ENCODE assay signal across 8 cellular contexts in genomic region chr17:5077781-5078105, GRCh38. TPM values are rescaled to one million over a fixed set of nuclear protein-coding genes. Genes with fewer than 3 reads are reported as not detected.
DNase-seq lines count a peak whose midpoint lies in the region; ATAC-seq and TF ChIP-seq lines count a peak whose summit lies in the region.

No MANE protein-coding gene starts in this region.

- peaks cover 10% of the 10 kb centered on the region for H3K9me3 Mint-ChIP-seq in activated CD8-positive, alpha-beta T cell treated with anti-CD3 and anti-CD28 coated beads, Interleukin-2, amount 10 ng/mL, durations not matched to agents 7 days and 5 days (ENCODE audit: insufficient read depth)

- ATAC-seq in activated CD8-positive, alpha-beta T cell treated with anti-CD3 and anti-CD28 coated beads, Interleukin-2, amount 10 ng/mL, durations not matched to agents 7 days and 5 days: no peak
- ATAC-seq in heart right ventricle: peak in 7 of 8 donors; percentile 21 to 59 (median 39)
- ATAC-seq in GM21526 (IDR thresholded peaks at IDR 0.05; ENCODE audit: low FRiP score, unreplicated experiment): no peak
- no peak for ATAC-seq in GM21717 (IDR thresholded peaks at IDR 0.05; ENCODE audit: unreplicated experiment)

- H3K9me3 ChIP-seq in heart right ventricle: peaks cover 0 to 9% (median 0%) of the 10 kb centered on the region in 11 donors
- H3K9me3 ChIP-seq in skeletal muscle satellite cell (replicated peaks; ENCODE audit: low read length): no peaks in the 10 kb centered on the region

- POLR2A ChIA-PET in activated CD8-positive, alpha-beta T cell treated with anti-CD3 and anti-CD28 coated beads, Interleukin-2, amount 10 ng/mL, durations not matched to agents 7 days and 5 days (lab: Charles Lee): interaction anchor here (0.8 to 1.1 kb wide), 2 partner anchors 169 to 953 kb away, joined by 3 to 5 read pairs; no protein-coding TSS in a partner anchor

- H3K4me3 ChIP-seq in GM12875 (ENCODE audit: low read depth, low read length) (peak overlapping the region; percentile 78), heart right ventricle (peak overlapping the region; percentile 62 to 91 (median 88)), skeletal muscle satellite cell (ENCODE audit: low read length) (peak overlapping the region; percentile 77)

- CTCF ChIA-PET in activated CD8-positive, alpha-beta T cell treated with anti-CD3 and anti-CD28 coated beads, Interleukin-2, amount 10 ng/mL, durations not matched to agents 7 days and 5 days (lab: Charles Lee): no interaction called here

- no peaks in the 10 kb centered on the region for H3K27me3 Mint-ChIP-seq in activated CD8-positive, alpha-beta T cell treated with anti-CD3 and anti-CD28 coated beads, Interleukin-2, amount 10 ng/mL, durations not matched to agents 7 days and 5 days (ENCODE audit: low read depth)

- H3K36me3 Mint-ChIP-seq in activated CD8-positive, alpha-beta T cell treated with anti-CD3 and anti-CD28 coated beads, Interleukin-2, amount 10 ng/mL, durations not matched to agents 7 days and 5 days (ENCODE audit: low read depth): peaks cover 23% of the 10 kb centered on the region

- DNase-seq in activated CD8-positive, alpha-beta T cell treated with anti-CD3 and anti-CD28 coated beads, Interleukin-2, amount 10 ng/mL, durations not matched to agents 7 days and 5 days: no peak
- no peak for DNase-seq in heart right ventricle
- DNase-seq in NAMALWA (ENCODE audit: low spot score): no peak
- no peak for DNase-seq in effector CD8-positive, alpha-beta T cell (lab: John Stamatoyannopoulos, UW)

- intact Hi-C loops in heart right ventricle (cut with DNase I): no loop called here

- H3K4me1 Mint-ChIP-seq in activated CD8-positive, alpha-beta T cell treated with anti-CD3 and anti-CD28 coated beads, Interleukin-2, amount 10 ng/mL, durations not matched to agents 7 days and 5 days (ENCODE audit: low read depth): peaks cover 22% of the 10 kb centered on the region

- H3K4me1 ChIP-seq in heart right ventricle (peaks cover 2 to 39% (median 18%) of the 10 kb centered on the region in 9 donors), skeletal muscle satellite cell (ENCODE audit: control insufficient read depth, insufficient read depth, low read length) (peaks cover 11% of the 10 kb centered on the region)

- H3K27ac ChIP-seq in heart right ventricle: peak overlapping the region; percentile 62 to 94 (median 90)

- H3K27me3 ChIP-seq in heart right ventricle (no peaks in the 10 kb centered on the region), skeletal muscle satellite cell (ENCODE audit: control insufficient read depth, insufficient read depth, low read length) (no peaks in the 10 kb centered on the region)

- peak overlapping the region; percentile 84 for H3K27ac Mint-ChIP-seq in activated CD8-positive, alpha-beta T cell treated with anti-CD3 and anti-CD28 coated beads, Interleukin-2, amount 10 ng/mL, durations not matched to agents 7 days and 5 days

- 10 to 12% methylated on average over 14 of the region's 14 CpGs for WGBS in heart right ventricle, 2 donors

- H3K36me3 ChIP-seq in heart right ventricle: peaks cover 0 to 7% (median 0%) of the 10 kb centered on the region in 9 donors
- no peaks in the 10 kb centered on the region for H3K36me3 ChIP-seq in skeletal muscle satellite cell (ENCODE audit: insufficient read depth, low read length)

- H3K4me2 ChIP-seq in skeletal muscle satellite cell (ENCODE audit: low read length): peak overlapping the region; percentile 82

- TF ChIP-seq CTCF in GM12875 (IDR thresholded peaks at IDR 0.05; ENCODE audit: borderline replicate concordance, insufficient read depth, low read depth, low read length) (no peak), heart right ventricle (IDR thresholded peaks at IDR 0.05) (no peak)

- H3K9ac ChIP-seq in skeletal muscle satellite cell (ENCODE audit: low read depth, low read length): peak overlapping the region; percentile 76

- peak overlapping the region; percentile 76 for H3K4me3 Mint-ChIP-seq in activated CD8-positive, alpha-beta T cell treated with anti-CD3 and anti-CD28 coated beads, Interleukin-2, amount 10 ng/mL, durations not matched to agents 7 days and 5 days

RNA-seq across cellular contexts. Expression of gene ZFP3, which starts 0.5 kb away (rescaled TPM):
- total RNA-seq in activated CD8-positive, alpha-beta T cell treated with anti-CD3 and anti-CD28 coated beads, Interleukin-2, amount 10 ng/mL, durations not matched to agents 7 days and 5 days: 1 to 10 TPM; 3.3 to 3.5 TPM
- 10 to 100 TPM in 8 of 10 donors, 1 to 10 TPM in 2; 7.6 to 14.6 (median 12.2) TPM for total RNA-seq in heart right ventricle
- 1 to 10 TPM; 3.1 to 4.5 TPM for polyA plus RNA-seq in heart right ventricle
- total RNA-seq in skeletal muscle satellite cell (2012; rRNA removed): 0.76 and 0.87 TPM in 2 replicates

RNA-seq across cellular contexts. Expression of gene ZNF232, which starts 33.9 kb away (rescaled TPM):
- total RNA-seq in activated CD8-positive, alpha-beta T cell treated with anti-CD3 and anti-CD28 coated beads, Interleukin-2, amount 10 ng/mL, durations not matched to agents 7 days and 5 days: 10 to 100 TPM in 1 of 2 experiments, 1 to 10 TPM in 1; 9.8 to 10.2 TPM
- total RNA-seq in heart right ventricle: 1 to 10 TPM; 2.1 to 5.8 (median 4.4) TPM
- 1 to 10 TPM; 3.6 to 4.3 TPM for polyA plus RNA-seq in heart right ventricle
- 3.9 and 5.6 TPM in 2 replicates for total RNA-seq in skeletal muscle satellite cell (2012; rRNA removed)

RNA-seq across cellular contexts. Expression of gene USP6, which starts 38.1 kb away (rescaled TPM):
- total RNA-seq in activated CD8-positive, alpha-beta T cell treated with anti-CD3 and anti-CD28 coated beads, Interleukin-2, amount 10 ng/mL, durations not matched to agents 7 days and 5 days: under 1 TPM; 0.08 to 0.10 TPM
- total RNA-seq in heart right ventricle: 1 to 10 TPM in 2 of 10 donors, under 1 TPM in 7, not detected in 1; 0.05 to 1.6 (median 0.06) TPM
- under 1 TPM; 0.01 to 0.07 TPM for polyA plus RNA-seq in heart right ventricle
- total RNA-seq in skeletal muscle satellite cell (2012; rRNA removed): not detected in 2 replicates

RNA-seq across cellular contexts. Expression of gene SLC52A1, which starts 42.5 kb away (rescaled TPM):
- under 1 TPM; 0.40 to 0.94 TPM for total RNA-seq in activated CD8-positive, alpha-beta T cell treated with anti-CD3 and anti-CD28 coated beads, Interleukin-2, amount 10 ng/mL, durations not matched to agents 7 days and 5 days
- under 1 TPM in 3 of 10 donors, not detected in 7; 0.11 to 0.14 (median 0.12) TPM for total RNA-seq in heart right ventricle
- polyA plus RNA-seq in heart right ventricle: not detected
- total RNA-seq in skeletal muscle satellite cell (2012; rRNA removed): 0.25 TPM in 1 of 2 replicates, not detected in the other

Comparison
In these comparisons a context has a peak if more than half of its experiments do, and no peak if none do; other contexts are left out.
1. ATAC-seq: peak in heart right ventricle (7 of 8); none in activated CD8-positive, alpha-beta T cell treated with anti-CD3 and anti-CD28 coated beads, Interleukin-2, amount 10 ng/mL, durations not matched to agents 7 days and 5 days (single experiment), GM21526 (single experiment) and GM21717 (single experiment).
2. Peak in every context shown above with its lines, with median percentiles within 50 percentile points of each other: H3K4me3 ChIP-seq.